In genomic region chrX:16042980-16043379, GRCh38 we compare ENCODE assay signal across 18 cellular contexts.
A peak's percentile ranks its signal among the peaks of the same experiment; 100 is the strongest.
DNase-seq lines count a peak whose midpoint lies in the region; ATAC-seq, FAIRE-seq and TF ChIP-seq lines count a peak whose summit lies in the region.
"Had no signal": no experiment of that assay in that cellular context is flagged by ENCODE, and none has a peak within 500 bp of the region (broad histone marks: within the 10 kb centered on the region; RNA-seq: fewer than 3 reads in every experiment).

No MANE protein-coding gene starts in this region.

- intact Hi-C loops in head of caudate nucleus (cut with DNase I) (no loop called here), colonic mucosa (cut with DNase I) (no loop called here)

- H3K4me2 ChIP-seq in GM23338 (0 out of 2 replicates have a peak overlapping the region, but pooled peaks have one; percentile 21), H1 (ENCODE audit: insufficient read depth in 1 of 2, low read depth in 2 of 2, low read length in 2 of 2) (0 out of 4 replicates have a peak overlapping the region, but pooled peaks of 1 of the 2 experiments have one; percentile 2)
- H3K4me2 ChIP-seq: BLaER1 treated with 17β-estradiol and CSF1 and Interleukin-3, amounts not matched to agents 10 nM and 100 nM had no signal

- H3K56ac ChIP-seq in H1 (replicated peaks; ENCODE audit: insufficient read length, low read depth, low read length), result no peak overlapping the region

- H3K23me2 ChIP-seq in H1 (ENCODE audit: low read depth, low read length), result no peaks in the 10 kb centered on the region

- no peak overlapping the region for H2BK15ac ChIP-seq in H1 (ENCODE audit: low read length)

- peaks cover 24% of the 10 kb centered on the region for H3K36me3 Mint-ChIP-seq in GM23338 (ENCODE audit: low read depth)
- H3K36me3 Mint-ChIP-seq: CD8-positive, alpha-beta T cell had no signal

- H3K27ac Mint-ChIP-seq in GM23338, result peak overlapping the region; percentile 93
- H3K27ac Mint-ChIP-seq: B cell; CD8-positive, alpha-beta T cell had no signal

- H3K18ac ChIP-seq in H1 (ENCODE audit: extremely low read depth, low read length), result no peak overlapping the region

- H4K5ac ChIP-seq in H1 (ENCODE audit: insufficient read length, low read depth, low read length), result peak overlapping the region; percentile 44

- H3K4me1 ChIP-seq in GM23338 (ENCODE audit: insufficient read depth), result peaks cover 7% of the 10 kb centered on the region
- H3K4me1 ChIP-seq in HUES6 (ENCODE audit: control insufficient read depth, insufficient read depth, low read length), result peaks cover 25% of the 10 kb centered on the region
- peaks cover 0 to 10% (median 0%) of the 10 kb centered on the region in 4 experiments; a peak in 1 of 7 replicates for H3K4me1 ChIP-seq in H1 (replicated peaks in 1 of 4; ENCODE audit: control insufficient read depth in 3 of 4, insufficient read depth in 4 of 4, low read length in 3 of 4)
- no peaks in the 10 kb centered on the region for H3K4me1 ChIP-seq in colonic mucosa
- H3K4me1 ChIP-seq: BLaER1 treated with 17β-estradiol and CSF1 and Interleukin-3, amounts not matched to agents 10 nM and 100 nM had no signal

- H3K23ac ChIP-seq in H1 (ENCODE audit: insufficient read length), result no peak overlapping the region

- no peak for TF ChIP-seq RAD21 in H1 (IDR thresholded peaks at IDR 0.05 in 1 of 2, conservative IDR thresholded peaks at IDR 0.05 in 1 of 2; ENCODE audit: low read depth in 2 of 2, low read length in 2 of 2)

- peak; percentile 55 for DNase-seq in GM23338 (ENCODE audit: low spot score)
- no peak for DNase-seq in H1 (ENCODE audit: low read depth in 1 of 2, low spot score in 2 of 2)
- peak; percentile 33 for DNase-seq in iPS DF 4.7 (ENCODE audit: extremely low read depth, low spot score)
- no peak for DNase-seq in brain microvascular endothelial cell
- no peak for DNase-seq in head of caudate nucleus
- DNase-seq in colonic mucosa, result no peak
- DNase-seq: 8988T; Calu3; CD8-positive, alpha-beta T cell; DMS79 treated with DMSO at 0.1 percent for 48 hours; IMR-90 had no signal

- no peaks in the 10 kb centered on the region for H3K79me2 ChIP-seq in GM23338 (replicated peaks; ENCODE audit: insufficient read depth)
- H3K79me2 ChIP-seq in H1 (ENCODE audit: control insufficient read depth in 1 of 2, insufficient read depth in 2 of 2, low read length in 2 of 2), result no peaks in the 10 kb centered on the region

- peak overlapping the region; percentile 25 for H2BK120ac ChIP-seq in H1 (replicated peaks; ENCODE audit: low read depth, low read length)

- H3K79me1 ChIP-seq in H1 (ENCODE audit: low read depth, low read length), result no peaks in the 10 kb centered on the region

- H4K20me1 ChIP-seq in GM23338 (replicated peaks; ENCODE audit: insufficient read depth) (no peaks in the 10 kb centered on the region), H1 (replicated peaks in 1 of 2; ENCODE audit: control insufficient read depth in 1 of 2, insufficient read depth in 2 of 2, low read length in 2 of 2) (no peaks in the 10 kb centered on the region)

- H3K4me3 ChIP-seq in GM23338 (no peak overlapping the region), HUES6 (ENCODE audit: low read depth, low read length) (no peak overlapping the region), H1 (ENCODE audit: extremely low read depth in 1 of 4, insufficient read depth in 2 of 4, low read depth in 3 of 4, low read length in 4 of 4) (no peak overlapping the region), brain microvascular endothelial cell (ENCODE audit: low read depth, low read length) (no peak overlapping the region), colonic mucosa (no peak overlapping the region)
- H3K4me3 ChIP-seq: BLaER1 treated with 17β-estradiol and CSF1 and Interleukin-3, amounts not matched to agents 10 nM and 100 nM; GM12878; K562 had no signal

- H2BK12ac ChIP-seq in H1 (ENCODE audit: low read depth, low read length), result no peak overlapping the region

- CTCF ChIA-PET in H1 (lab: Charles Lee; ENCODE audit: partially characterized antibody), result no interaction called here

- POLR2A ChIA-PET in H1 (lab: Charles Lee; ENCODE audit: partially characterized antibody), result no interaction called here

- FAIRE-seq in H1 (lab: Jason Lieb, UNC), result no peak
- FAIRE-seq: GM12878, H54, K562 had no signal

- TF ChIP-seq EP300 in H1 (IDR thresholded peaks at IDR 0.05; ENCODE audit: borderline replicate concordance in 1 of 2, low read depth in 2 of 2, low read length in 2 of 2), result no peak

- H3K4ac ChIP-seq in H1 (replicated peaks; ENCODE audit: insufficient read length, low read depth, low read length), result no peak overlapping the region

- H3K27me3 ChIP-seq in GM23338 (ENCODE audit: insufficient read depth) (no peaks in the 10 kb centered on the region), HUES6 (ENCODE audit: control insufficient read depth, insufficient read depth, low read length) (no peaks in the 10 kb centered on the region), H1 (replicated peaks in 1 of 4; ENCODE audit: control insufficient read depth in 3 of 4, extremely low read depth in 1 of 4, insufficient read depth in 3 of 4, low read length in 3 of 4) (no peaks in the 10 kb centered on the region), brain microvascular endothelial cell (replicated peaks) (no peaks in the 10 kb centered on the region), colonic mucosa (no peaks in the 10 kb centered on the region)

- ATAC-seq in GM23338, result peak; percentile 89
- ATAC-seq in GM21390 (IDR thresholded peaks at IDR 0.05; ENCODE audit: unreplicated experiment), result no peak
- ATAC-seq: CD8-positive, alpha-beta T cell; K562 had no signal

- H3K9me3 Mint-ChIP-seq in GM23338, result peaks cover 10% of the 10 kb centered on the region; the same call in 2 of the 3 replicates
- H3K9me3 Mint-ChIP-seq: CD8-positive, alpha-beta T cell had no signal

- no peak overlapping the region for H2BK5ac ChIP-seq in H1 (ENCODE audit: low read depth, low read length)

- WGBS in H1 (ENCODE audit: extremely low coverage in 1 of 2, insufficient coverage in 1 of 2, insufficient read length in 1 of 2, insufficient replicate concordance in 2 of 2, low coverage in 1 of 2, low lambda C conversion rate in 2 of 2, missing lambda C conversion rate in 1 of 2), 2 experiments, result 0% methylated on average over 1 of the region's 1 CpG; no CpG with 5 or more reads in 1 of the 2 experiments

- H3K27ac ChIP-seq in GM23338 (ENCODE audit: low read depth) (peak overlapping the region; percentile 90), HUES6 (ENCODE audit: low read depth, low read length) (peak overlapping the region; percentile 96), H1 (ENCODE audit: low read depth, low read length) (peak overlapping the region; percentile 86; the same call in 1 of the 2 replicates), brain microvascular endothelial cell (no peak overlapping the region), colonic mucosa (no peak overlapping the region)
- H3K27ac ChIP-seq: BLaER1 treated with 17β-estradiol and CSF1 and Interleukin-3, amounts not matched to agents 10 nM and 100 nM had no signal

- H4K91ac ChIP-seq in H1 (replicated peaks; ENCODE audit: insufficient read length, low read length), result no peak overlapping the region

- no peaks in the 10 kb centered on the region for H3K9me3 ChIP-seq in HUES6 (ENCODE audit: control insufficient read depth, insufficient read depth, low read depth, low read length)
- no peaks in the 10 kb centered on the region; a peak in 1 of 4 replicates for H3K9me3 ChIP-seq in H1 (ENCODE audit: insufficient read depth in 2 of 2, low read depth in 1 of 2, low read length in 1 of 2)
- no peaks in the 10 kb centered on the region for H3K9me3 ChIP-seq in colonic mucosa
- H3K9me3 ChIP-seq: BLaER1 treated with 17β-estradiol and CSF1 and Interleukin-3, amounts not matched to agents 10 nM and 100 nM had no signal

- H3K9ac ChIP-seq in HUES6 (ENCODE audit: low read length) (peak overlapping the region; percentile 76), H1 (replicated peaks in 1 of 4; ENCODE audit: extremely low read depth in 1 of 4, low read depth in 3 of 4, low read length in 3 of 4) (no peak overlapping the region), colonic mucosa (ENCODE audit: low read depth in 2 of 2, low read length in 2 of 2) (no peak overlapping the region)
- H3K9ac ChIP-seq: BLaER1 treated with 17β-estradiol and CSF1 and Interleukin-3, amounts not matched to agents 10 nM and 100 nM had no signal

- H3K4me1 Mint-ChIP-seq in GM23338, result peaks cover 26% of the 10 kb centered on the region

- no peak overlapping the region for H3K4me3 Mint-ChIP-seq in GM23338
- H3K4me3 Mint-ChIP-seq: B cell; CD8-positive, alpha-beta T cell had no signal

- no peak overlapping the region for H2BK20ac ChIP-seq in H1 (ENCODE audit: low read length)

- TF ChIP-seq CTCF in GM23338 (conservative IDR thresholded peaks at IDR 0.05; ENCODE audit: low read depth in 2 of 2), result no peak
- no peak for TF ChIP-seq CTCF in H1 (IDR thresholded peaks at IDR 0.05; ENCODE audit: control extremely low read depth in 1 of 3, insufficient read depth in 1 of 3, low read depth in 1 of 3, low read length in 3 of 3)
- TF ChIP-seq CTCF in brain microvascular endothelial cell (IDR thresholded peaks at IDR 0.05; ENCODE audit: low read depth, low read length, missing control alignments), result no peak
- no peak for TF ChIP-seq CTCF in colonic mucosa (IDR thresholded peaks at IDR 0.05)

- H3K36me3 ChIP-seq in GM23338 (ENCODE audit: insufficient read depth) (no peaks in the 10 kb centered on the region), HUES6 (ENCODE audit: control insufficient read depth, insufficient read depth, low read length) (no peaks in the 10 kb centered on the region), H1 (ENCODE audit: control insufficient read depth in 2 of 4, insufficient read depth in 4 of 4, low read length in 3 of 4) (no peaks in the 10 kb centered on the region), brain microvascular endothelial cell (replicated peaks) (no peaks in the 10 kb centered on the region), colonic mucosa (no peaks in the 10 kb centered on the region)
- H3K36me3 ChIP-seq: BLaER1 treated with 17β-estradiol and CSF1 and Interleukin-3, amounts not matched to agents 10 nM and 100 nM had no signal

- H3K14ac ChIP-seq in H1 (ENCODE audit: insufficient read length), result no peak overlapping the region

- H2AK5ac ChIP-seq in H1 (ENCODE audit: low read depth, low read length), result no peak overlapping the region

- no peak for TF ChIP-seq POLR2A in H1 (IDR thresholded peaks at IDR 0.05; ENCODE audit: control extremely low read depth in 1 of 2, low read depth in 2 of 2, low read length in 2 of 2)

- no peak overlapping the region for H4K8ac ChIP-seq in H1 (ENCODE audit: extremely low read depth, insufficient read depth, low read length)

- no peaks in the 10 kb centered on the region for H3K9me2 ChIP-seq in GM23338 (ENCODE audit: insufficient read depth)

- no peaks in the 10 kb centered on the region for H3F3A ChIP-seq in GM23338 (replicated peaks; ENCODE audit: low read depth)

- no peaks in the 10 kb centered on the region for H3K27me3 Mint-ChIP-seq in GM23338 (ENCODE audit: insufficient read depth, low read depth, poor library complexity)
- H3K27me3 Mint-ChIP-seq: B cell had no signal

- in situ Hi-C loops in brain microvascular endothelial cell (cut with HindIII; ENCODE audit: low pct_ligation_motif_present, low sequenced_read_pairs), result no loop called here

- H2AFZ ChIP-seq in GM23338 (no peak overlapping the region), H1 (ENCODE audit: low read length) (no peak overlapping the region)

TF ChIP-seq in H1, 55 proteins besides CTCF, POLR2A, EP300 and RAD21 (continues in another document):
- TF ChIP-seq KDM1A (IDR thresholded peaks at IDR 0.05; ENCODE audit: borderline replicate concordance, low read length), result no peak

Comparison
In these comparisons a context has a peak if more than half of its experiments do, and no peak if none do; other contexts are left out.
1. DNase-seq: peak in GM23338 (single experiment) and iPS DF 4.7 (single experiment); none in H1 (0 of 2), brain microvascular endothelial cell (single experiment), head of caudate nucleus (0 of 42) and colonic mucosa (single experiment).
2. H3K27ac ChIP-seq: peak in GM23338 (single experiment), HUES6 (single experiment) and H1 (single experiment); none in brain microvascular endothelial cell (single experiment) and colonic mucosa (single experiment).